16 cellular contexts compared by ENCODE assay signal in genomic region chr10:80660266-80660665, GRCh38.
DNase-seq lines count a peak whose midpoint lies in the region; ATAC-seq, FAIRE-seq and TF ChIP-seq lines count a peak whose summit lies in the region.
"Had no signal": no experiment of that assay in that cellular context is flagged by ENCODE, and none has a peak within 500 bp of the region (broad histone marks: within the 10 kb centered on the region; RNA-seq: fewer than 3 reads in every experiment).

No MANE protein-coding gene starts in this region.

- peak overlapping the region in 1 of 8 donors; percentile 37 for H3K4me3 ChIP-seq in spleen
- H3K4me3 ChIP-seq: GM12878, GM23248, HAP-1 had no signal

- H3K9me3 ChIP-seq in spleen = peaks cover 0 to 25% (median 19%) of the 10 kb centered on the region in 8 donors
- H3K9me3 ChIP-seq: BE2C, HAP-1 had no signal

- ATAC-seq in HG03354 (IDR thresholded peaks at IDR 0.05; ENCODE audit: poor library complexity, severe bottlenecking, unreplicated experiment) = no peak
- ATAC-seq: CD8-positive, alpha-beta T cell; GM12878 had no signal

- no peaks in the 10 kb centered on the region for H3K36me3 Mint-ChIP-seq in CD14-positive monocyte
- H3K36me3 Mint-ChIP-seq: CD8-positive, alpha-beta T cell had no signal

- H3K27ac Mint-ChIP-seq in CD14-positive monocyte = peak overlapping the region; percentile 74 to 87 (median 87)
- H3K27ac Mint-ChIP-seq: CD8-positive, alpha-beta T cell had no signal

- peaks cover 0 to 48% (median 19%) of the 10 kb centered on the region in 6 donors for H3K4me1 ChIP-seq in spleen
- H3K4me1 ChIP-seq: BE2C, HAP-1 had no signal

- intact Hi-C loops in CD14-positive monocyte (cut with micrococcal nuclease) (loop anchor here (10.0 kb wide), 1 partner anchor 265 kb away; no protein-coding TSS in a partner anchor), spleen (cut with DNase I; ENCODE audit: low total_unique reads) (loop anchor here (5.0 to 10.0 kb wide), 2 partner anchors 218 to 265 kb away; no protein-coding TSS in a partner anchor)

- 42 to 53% (median 50%) methylated on average over 7 of the region's 7 CpGs for WGBS in spleen, 5 donors

- H3K27ac ChIP-seq in spleen = peak overlapping the region in 7 of 8 donors; percentile 48 to 88 (median 82)
- H3K27ac ChIP-seq: GM23248, KMS-11 had no signal

- DNase-seq in CD14-positive monocyte (ENCODE audit: low spot score) (no peak), left kidney (ENCODE audit: low read depth, low spot score) (peak; percentile 31), spleen (no peak), GM19239 (ENCODE audit: insufficient read length, low spot score) (no peak), NCI-H2107 (lab: John Stamatoyannopoulos, UW) (no peak)
- DNase-seq: BE2C; Calu3; CD8-positive, alpha-beta T cell; DMS53; DND-41; EL; GM23248 had no signal

- H3K4me3 Mint-ChIP-seq in CD14-positive monocyte = peak overlapping the region; percentile 16 to 82
- H3K4me3 Mint-ChIP-seq: CD8-positive, alpha-beta T cell had no signal

- peaks cover 48% of the 10 kb centered on the region for H3K4me1 Mint-ChIP-seq in CD14-positive monocyte

- FAIRE-seq in GM19239 (lab: Jason Lieb, UNC) = no peak
- FAIRE-seq: GM12878 had no signal

- no peaks in the 10 kb centered on the region for H3K36me3 ChIP-seq in spleen
- H3K36me3 ChIP-seq: BE2C, HAP-1 had no signal

- TF ChIP-seq POLR2A in spleen (IDR thresholded peaks at IDR 0.05) = no peak

- peaks cover 0 to 5% (median 0%) of the 10 kb centered on the region in 3 donors for H3K27me3 Mint-ChIP-seq in CD14-positive monocyte (ENCODE audit: low read depth in 3 of 3)

- H3K9me3 Mint-ChIP-seq in CD14-positive monocyte = no peaks in the 10 kb centered on the region
- H3K9me3 Mint-ChIP-seq: CD8-positive, alpha-beta T cell had no signal

- TF ChIP-seq CTCF in CD14-positive monocyte (IDR thresholded peaks at IDR 0.05) = no peak
- TF ChIP-seq CTCF in spleen (IDR thresholded peaks at IDR 0.05 in 8 of 11, conservative IDR thresholded peaks at IDR 0.05 in 3 of 11) = peak in 1 of 11 experiments; percentile 6

- H3K27me3 ChIP-seq in spleen (replicated peaks in 1 of 7) = peaks cover 0 to 31% (median 3%) of the 10 kb centered on the region in 7 donors
- H3K27me3 ChIP-seq: BE2C had no signal
